ENCODE assay signal across 21 cellular contexts in the genomic region with DNA sequence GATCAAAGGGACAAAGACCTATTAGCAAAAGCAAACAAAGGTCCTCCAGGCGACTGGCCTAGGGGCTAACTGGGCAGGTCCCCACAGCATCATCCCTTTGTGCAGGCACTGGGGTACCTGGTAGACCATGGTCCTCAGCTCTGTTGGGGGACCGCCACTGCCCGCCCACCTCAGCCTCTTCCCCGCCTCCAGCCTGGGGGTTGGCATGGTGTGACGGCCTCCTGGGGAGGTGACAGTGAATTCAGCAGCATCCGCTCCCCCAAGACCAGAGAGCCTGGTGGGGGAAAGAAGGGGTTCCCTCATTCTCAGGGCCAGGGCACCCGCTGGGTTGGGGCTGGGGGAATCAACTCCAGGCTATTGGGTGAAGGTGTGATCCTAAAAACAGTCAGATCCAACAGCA. TPM values are rescaled to one million over a fixed set of nuclear protein-coding genes. Genes with fewer than 3 reads are reported as not detected.
DNase-seq lines count a peak whose midpoint lies in the region; ATAC-seq and TF ChIP-seq lines count a peak whose summit lies in the region.
"Had no signal": no experiment of that assay in that cellular context is flagged by ENCODE, and none has a peak within 500 bp of the region (broad histone marks: within the 10 kb centered on the region; RNA-seq: fewer than 3 reads in every experiment).

No MANE protein-coding gene starts in this region.

- no peak overlapping the region for H2BK15ac ChIP-seq in neuronal stem cell (ENCODE audit: low read length)

- H3K4ac ChIP-seq in neuronal stem cell (ENCODE audit: low read length), result no peak overlapping the region

- no peaks in the 10 kb centered on the region for H3K9me3 ChIP-seq in colonic mucosa
- H3K9me3 ChIP-seq in neuronal stem cell (replicated peaks in 1 of 2; ENCODE audit: control insufficient read depth in 2 of 2, insufficient read depth in 1 of 2, low read depth in 1 of 2, low read length in 2 of 2), result no peaks in the 10 kb centered on the region
- H3K9me3 ChIP-seq in vagina, result no peaks in the 10 kb centered on the region
- H3K9me3 ChIP-seq: BE2C, BLaER1, Caco-2 had no signal

- no peak overlapping the region for H2AFZ ChIP-seq in neuronal stem cell (ENCODE audit: low read length)

- H3K4me3 ChIP-seq in colonic mucosa, result no peak overlapping the region
- H3K4me3 ChIP-seq in neuronal stem cell (ENCODE audit: low read length in 2 of 2), result no peak overlapping the region
- H3K4me3 ChIP-seq in vagina, result no peak overlapping the region
- H3K4me3 ChIP-seq in lower leg skin (ENCODE audit: low read depth, poor library complexity, severe bottlenecking), result no peak overlapping the region
- H3K4me3 ChIP-seq: BLaER1 had no signal

- no peak overlapping the region for H3K27ac Mint-ChIP-seq in endothelial cell (ENCODE audit: unreplicated experiment)
- H3K27ac Mint-ChIP-seq: CD14-positive monocyte; CD4-positive, CD25-positive, alpha-beta regulatory T cell; CD8-positive, alpha-beta T cell had no signal

- H3K4me2 ChIP-seq in neuronal stem cell (ENCODE audit: insufficient read depth, low read length, poor library complexity, severe bottlenecking), result no peak overlapping the region
- H3K4me2 ChIP-seq: BLaER1 had no signal

- intact Hi-C loops in colonic mucosa (cut with DNase I) (no loop called here), vagina (cut with DNase I) (no loop called here), lower leg skin (cut with DNase I; ENCODE audit: low total_unique reads) (no loop called here), left colon (cut with DNase I, micrococcal nuclease) (no loop called here)

- H3K27me3 ChIP-seq in colonic mucosa (no peaks in the 10 kb centered on the region), neuronal stem cell (ENCODE audit: control insufficient read depth in 3 of 3, insufficient read depth in 3 of 3, low read depth in 1 of 3, low read length in 3 of 3) (no peaks in the 10 kb centered on the region), vagina (no peaks in the 10 kb centered on the region)
- H3K27me3 ChIP-seq: BE2C, BLaER1 had no signal

- TF ChIP-seq CTCF in colonic mucosa (IDR thresholded peaks at IDR 0.05), result no peak
- no peak for TF ChIP-seq CTCF in vagina (IDR thresholded peaks at IDR 0.05)
- no peak for TF ChIP-seq CTCF in lower leg skin (IDR thresholded peaks at IDR 0.05)
- TF ChIP-seq CTCF in endothelial cell (IDR thresholded peaks at IDR 0.05; ENCODE audit: unreplicated experiment), result no peak

- H3K36me3 ChIP-seq in colonic mucosa (no peaks in the 10 kb centered on the region), neuronal stem cell (replicated peaks in 1 of 2; ENCODE audit: control insufficient read depth in 2 of 2, insufficient read depth in 2 of 2, low read length in 2 of 2) (no peaks in the 10 kb centered on the region), vagina (no peaks in the 10 kb centered on the region)
- H3K36me3 ChIP-seq: BE2C, BLaER1 had no signal

- H4K91ac ChIP-seq in neuronal stem cell (ENCODE audit: low read depth, low read length, poor library complexity), result no peak overlapping the region

- H3K23ac ChIP-seq in neuronal stem cell (ENCODE audit: low read depth, low read length, poor library complexity), result no peak overlapping the region

- no peak overlapping the region for H4K8ac ChIP-seq in neuronal stem cell (ENCODE audit: low read depth, low read length)

- H2BK5ac ChIP-seq in neuronal stem cell (ENCODE audit: low read length), result no peak overlapping the region

- DNase-seq in colonic mucosa, result peak; percentile 11
- DNase-seq in islet precursor cell, result peak; percentile 43
- DNase-seq in neuronal stem cell (ENCODE audit: low spot score), result no peak
- peak; percentile 60 to 77 for DNase-seq in vagina (ENCODE audit: extremely low spot score in 2 of 2)
- DNase-seq in lower leg skin (ENCODE audit: low spot score in 2 of 2), result no peak
- no peak for DNase-seq in left colon
- no peak for DNase-seq in endothelial cell (ENCODE audit: low spot score)
- DNase-seq: 8988T; ACHN; BE2C; C1 segment of cervical spinal cord; Caco-2; Calu3; CD4-positive, CD25-positive, alpha-beta regulatory T cell; CD8-positive, alpha-beta T cell; DMS79 treated with DMSO at 0.1 percent for 48 hours; GF-D8 had no signal

- no peak for ATAC-seq in GM18870 (IDR thresholded peaks at IDR 0.05; ENCODE audit: unreplicated experiment)
- ATAC-seq in left colon, result no peak
- ATAC-seq: CD8-positive, alpha-beta T cell had no signal

- H2BK12ac ChIP-seq in neuronal stem cell (ENCODE audit: low read length), result no peak overlapping the region

- H3K18ac ChIP-seq in neuronal stem cell (ENCODE audit: low read length), result peak overlapping the region; percentile 29

- WGBS in neuronal stem cell (ENCODE audit: extremely low coverage in 2 of 2, insufficient read length in 2 of 2, insufficient replicate concordance in 1 of 2), 2 donors, result no CpG with 5 or more reads among the region's 7 CpGs
- 85 to 90% methylated on average over 4 to 7 of the region's 7 CpGs for WGBS in lower leg skin, 2 donors

- peak overlapping the region; percentile 33 for H3K14ac ChIP-seq in neuronal stem cell (ENCODE audit: low read length)

- no peak overlapping the region for H3K27ac ChIP-seq in colonic mucosa
- no peak overlapping the region for H3K27ac ChIP-seq in neuronal stem cell (replicated peaks; ENCODE audit: low read length)
- no peak overlapping the region for H3K27ac ChIP-seq in vagina
- H3K27ac ChIP-seq: BLaER1 had no signal

- H3K4me3 Mint-ChIP-seq in endothelial cell (ENCODE audit: unreplicated experiment), result no peak overlapping the region
- H3K4me3 Mint-ChIP-seq: CD14-positive monocyte; CD4-positive, CD25-positive, alpha-beta regulatory T cell; CD8-positive, alpha-beta T cell had no signal

- no peak overlapping the region for H2BK120ac ChIP-seq in neuronal stem cell (ENCODE audit: low read depth, low read length)

- TF ChIP-seq POLR2A in vagina (IDR thresholded peaks at IDR 0.05) (no peak), lower leg skin (IDR thresholded peaks at IDR 0.05) (no peak)

- H3K4me1 ChIP-seq in colonic mucosa (no peaks in the 10 kb centered on the region), neuronal stem cell (ENCODE audit: control insufficient read depth in 2 of 2, insufficient read depth in 1 of 2, low read depth in 1 of 2, low read length in 2 of 2) (peaks cover 0 to 10% of the 10 kb centered on the region in 2 donors), vagina (no peaks in the 10 kb centered on the region)
- H3K4me1 ChIP-seq: BE2C, Caco-2 had no signal

- no peaks in the 10 kb centered on the region for H3K4me1 Mint-ChIP-seq in endothelial cell (ENCODE audit: unreplicated experiment)
- H3K4me1 Mint-ChIP-seq: CD14-positive monocyte; CD4-positive, CD25-positive, alpha-beta regulatory T cell had no signal

- H3K9ac ChIP-seq in colonic mucosa (ENCODE audit: low read depth in 2 of 2, low read length in 2 of 2) (no peak overlapping the region), neuronal stem cell (ENCODE audit: low read depth, low read length, poor library complexity) (no peak overlapping the region)
- H3K9ac ChIP-seq: BLaER1 had no signal

- peaks cover 33% of the 10 kb centered on the region for H3K36me3 Mint-ChIP-seq in endothelial cell (ENCODE audit: low read depth, unreplicated experiment)
- H3K36me3 Mint-ChIP-seq: CD14-positive monocyte; CD4-positive, CD25-positive, alpha-beta regulatory T cell; CD8-positive, alpha-beta T cell had no signal

- H2AK5ac ChIP-seq in neuronal stem cell (ENCODE audit: low read depth, low read length), result no peak overlapping the region

- H3K9me3 Mint-ChIP-seq in endothelial cell (ENCODE audit: unreplicated experiment), result peaks cover 55% of the 10 kb centered on the region

- H3K27me3 Mint-ChIP-seq in endothelial cell (ENCODE audit: unreplicated experiment), result peaks cover 7% of the 10 kb centered on the region
- H3K27me3 Mint-ChIP-seq: CD4-positive, CD25-positive, alpha-beta regulatory T cell had no signal

- no peaks in the 10 kb centered on the region for H3K79me1 ChIP-seq in neuronal stem cell (ENCODE audit: low read depth, low read length)

RNA-seq across cellular contexts. Expression of a gene that starts 38.7 kb away (rescaled TPM):
- total RNA-seq in colonic mucosa (under 1 TPM; 0.40 to 0.69 TPM), vagina (not detected), lower leg skin (1 to 10 TPM; 1.9 to 2.6 (median 2.3) TPM), left colon (under 1 TPM; 0.47 to 0.64 TPM), endothelial cell (ENCODE audit: unreplicated experiment) (not detected)
- polyA plus RNA-seq in neuronal stem cell (2013, experiment 1 of 2), result 1.1 TPM
- polyA plus RNA-seq in neuronal stem cell (2013, experiment 2 of 2), result 2.7 TPM
- total RNA-seq: Caco-2; CD4-positive, CD25-positive, alpha-beta regulatory T cell; CD8-positive, alpha-beta T cell had no signal
- polyA plus RNA-seq: AG04450; CD14-positive monocyte; CD4-positive, CD25-positive, alpha-beta regulatory T cell had no signal

Comparison
In these comparisons a context has a peak if more than half of its experiments do, and no peak if none do; other contexts are left out.
1. DNase-seq: peak in colonic mucosa (single experiment), islet precursor cell (single experiment) and vagina (2 of 2); none in neuronal stem cell (single experiment), lower leg skin (0 of 2), left colon (0 of 2) and endothelial cell (single experiment).